In the genomic region with DNA sequence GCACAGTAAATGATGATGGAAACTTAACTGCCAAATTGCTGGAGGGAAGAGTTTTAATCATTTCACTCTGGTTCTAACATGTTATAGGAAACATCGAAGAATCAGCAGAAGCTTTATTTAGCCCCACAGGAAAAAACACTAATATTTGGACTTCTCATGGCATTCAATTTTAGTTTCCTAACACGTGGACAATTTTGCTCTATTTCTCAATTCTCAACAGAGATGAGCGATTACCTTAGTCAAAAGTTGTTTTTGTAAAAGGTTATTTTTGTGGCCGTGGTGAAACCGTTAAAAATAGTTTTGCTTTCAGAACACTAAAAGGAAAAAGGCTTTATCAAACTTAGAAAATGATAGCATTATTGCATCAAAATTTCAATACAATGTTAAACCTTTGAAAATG, we compare ENCODE assay signal across 25 cellular contexts.
DNase-seq lines count a peak whose midpoint lies in the region; ATAC-seq, FAIRE-seq and TF ChIP-seq lines count a peak whose summit lies in the region.
"Had no signal": no experiment of that assay in that cellular context is flagged by ENCODE, and none has a peak within 500 bp of the region (broad histone marks: within the 10 kb centered on the region; RNA-seq: fewer than 3 reads in every experiment).

No MANE protein-coding gene starts in this region.

- no peaks in the 10 kb centered on the region for H3K36me3 ChIP-seq in tibial nerve
- H3K36me3 ChIP-seq: BLaER1 had no signal

- WGBS in tibial nerve, 2 donors, result 44 to 45% methylated on average over 5 of the region's 5 CpGs

- no peaks in the 10 kb centered on the region for H3K4me1 ChIP-seq in tibial nerve
- H3K4me1 ChIP-seq: BLaER1 had no signal

- H3K27me3 ChIP-seq in tibial nerve, result no peaks in the 10 kb centered on the region
- H3K27me3 ChIP-seq: BLaER1 had no signal

- H3K27ac ChIP-seq in coronary artery (peak overlapping the region; percentile 24 to 42), tibial nerve (no peak overlapping the region)
- H3K27ac ChIP-seq: BLaER1, GM23248 had no signal

- no peak for TF ChIP-seq EP300 in tibial nerve (IDR thresholded peaks at IDR 0.05)

- no peak for TF ChIP-seq POLR2A in tibial nerve (IDR thresholded peaks at IDR 0.05)

- FAIRE-seq in D721Med (lab: Jason Lieb, UNC), result peak; percentile 58
- FAIRE-seq: GM12878 had no signal

- DNase-seq in D721Med (ENCODE audit: insufficient read length, low spot score) (no peak), coronary artery (ENCODE audit: low spot score) (no peak), lung microvascular endothelial cell (ENCODE audit: low read depth in 2 of 2) (peak; percentile 9 to 74), tibial nerve (ENCODE audit: low spot score in 2 of 2) (no peak), iPS-NIHi7 (ENCODE audit: extremely low spot score) (no peak), hippocampal formation (lab: John Stamatoyannopoulos, UW) (no peak), mesenteric fat pad (ENCODE audit: low spot score) (no peak)
- DNase-seq: CD4-positive, alpha-beta T cell; COR-L47; DMS 273 treated with DMSO at 0.1 percent for 48 hours; DMS79 treated with DMSO at 0.1 percent for 48 hours; GM23248; H9; Karpas-422; NCI-H1417; NCI-H1694 treated with DMSO at 0.1 percent for 48 hours; NCI-H2081 treated with DMSO at 0.1 percent for 48 hours; NCI-H446 treated with DMSO at 0.1 percent for 48 hours; NCI-H526 treated with DMSO at 0.1 percent for 48 hours; PC-3; SHP77; SK-N-SH had no signal

- peaks cover 0 to 4% (median 0%) of the 10 kb centered on the region in 4 donors for H3K9me3 ChIP-seq in tibial nerve
- H3K9me3 ChIP-seq: BLaER1, SK-N-SH had no signal

- H3K4me3 ChIP-seq in coronary artery (peak overlapping the region; percentile 37), tibial nerve (no peak overlapping the region)
- H3K4me3 ChIP-seq: BLaER1, GM12878, GM23248 had no signal

- no peak for TF ChIP-seq CTCF in D721Med (IDR thresholded peaks at IDR 0.05; ENCODE audit: insufficient read depth, missing control alignments)
- no peak for TF ChIP-seq CTCF in coronary artery (IDR thresholded peaks at IDR 0.05)
- TF ChIP-seq CTCF in tibial nerve (IDR thresholded peaks at IDR 0.05), result no peak

- peak; percentile 55 for ATAC-seq in HG03565 (IDR thresholded peaks at IDR 0.05; ENCODE audit: unreplicated experiment)
- ATAC-seq: GM12878, PC-3 had no signal

Comparison
In these comparisons a context has a peak if more than half of its experiments do, and no peak if none do; other contexts are left out.
1. DNase-seq: peak in lung microvascular endothelial cell (2 of 2); none in D721Med (single experiment), coronary artery (single experiment), tibial nerve (0 of 2), iPS-NIHi7 (single experiment), hippocampal formation (0 of 2) and mesenteric fat pad (single experiment).
2. H3K27ac ChIP-seq: peak in coronary artery (2 of 2); none in tibial nerve (0 of 4).